ENCODE assay signal across 20 cellular contexts in the genomic region with DNA sequence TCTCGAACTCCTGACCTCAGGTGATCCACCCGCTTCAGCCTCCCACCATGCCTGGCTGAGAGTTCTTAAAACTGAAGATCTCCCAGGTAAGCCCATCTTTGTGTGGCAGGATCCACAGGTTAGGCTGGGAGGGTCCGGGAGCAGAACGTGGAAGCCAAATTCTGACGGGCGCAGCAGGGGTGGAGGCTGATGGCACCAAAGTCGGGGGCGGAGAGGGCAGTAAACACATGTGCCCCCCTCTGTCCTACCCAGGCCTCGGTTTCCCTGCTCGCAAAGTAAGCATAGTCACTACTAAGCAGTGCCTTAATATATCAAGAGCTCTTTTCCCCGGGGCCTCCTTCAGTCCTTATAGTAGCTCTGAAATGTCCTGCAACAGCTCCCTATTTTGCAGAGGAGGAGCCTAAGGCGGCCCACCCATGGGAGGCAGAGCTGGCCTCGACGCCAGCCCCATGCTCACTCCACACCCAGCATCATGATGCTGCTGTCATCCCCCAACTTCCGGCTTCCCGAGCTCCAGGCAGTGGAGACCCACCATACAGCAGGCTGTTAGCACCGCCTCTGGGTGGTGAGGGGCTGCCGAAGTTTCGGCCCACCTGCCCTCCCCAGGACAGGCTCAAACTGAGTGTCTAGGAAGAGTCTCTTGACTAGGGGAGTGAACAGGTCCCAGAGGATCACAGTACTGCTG.
DNase-seq lines count a peak whose midpoint lies in the region; ATAC-seq and TF ChIP-seq lines count a peak whose summit lies in the region.
"Had no signal": no experiment of that assay in that cellular context is flagged by ENCODE, and none has a peak within 500 bp of the region (broad histone marks: within the 10 kb centered on the region; RNA-seq: fewer than 3 reads in every experiment).

No MANE protein-coding gene starts in this region.

- no peaks in the 10 kb centered on the region for H3K27me3 ChIP-seq in BLaER1
- no peaks in the 10 kb centered on the region for H3K27me3 ChIP-seq in right cardiac atrium (ENCODE audit: control insufficient read depth, insufficient read depth)
- no peaks in the 10 kb centered on the region for H3K27me3 ChIP-seq in osteoblast (ENCODE audit: insufficient read depth, low read length)
- no peaks in the 10 kb centered on the region for H3K27me3 ChIP-seq in prostate gland (replicated peaks; ENCODE audit: insufficient read depth)
- H3K27me3 ChIP-seq: BE2C, body of pancreas had no signal

- H3K36me3 ChIP-seq in BLaER1: no peaks in the 10 kb centered on the region
- H3K36me3 ChIP-seq in osteoblast (ENCODE audit: insufficient read depth, low read length): no peaks in the 10 kb centered on the region
- no peaks in the 10 kb centered on the region for H3K36me3 ChIP-seq in prostate gland
- H3K36me3 ChIP-seq: BE2C had no signal

- TF ChIP-seq CTCF in RWPE1 (conservative IDR thresholded peaks at IDR 0.05; ENCODE audit: low read depth) (no peak), osteoblast (IDR thresholded peaks at IDR 0.05; ENCODE audit: extremely low read depth, low read depth, low read length) (no peak), prostate gland (IDR thresholded peaks at IDR 0.05) (no peak)

- intact Hi-C loops in right cardiac atrium (cut with DNase I) (no loop called here), prostate gland (cut with DNase I) (no loop called here)

- H3K9ac ChIP-seq in BLaER1: no peak overlapping the region

- peaks cover 25% of the 10 kb centered on the region for H3K4me1 ChIP-seq in BLaER1
- no peaks in the 10 kb centered on the region for H3K4me1 ChIP-seq in right cardiac atrium (ENCODE audit: control insufficient read depth, insufficient read depth, low read length)
- H3K4me1 ChIP-seq in osteoblast (ENCODE audit: insufficient read depth, low read length): no peaks in the 10 kb centered on the region
- no peaks in the 10 kb centered on the region for H3K4me1 ChIP-seq in prostate gland (replicated peaks)

- ATAC-seq in right cardiac atrium (peak; percentile 18 to 24), HG03571 (IDR thresholded peaks at IDR 0.05; ENCODE audit: unreplicated experiment) (no peak)
- ATAC-seq: body of pancreas had no signal

- no peak overlapping the region for H2AFZ ChIP-seq in osteoblast (ENCODE audit: low read length)
- H2AFZ ChIP-seq: PC-9 had no signal

- no peak for TF ChIP-seq POLR2A in prostate gland (IDR thresholded peaks at IDR 0.05)

- H3K9me3 ChIP-seq in BLaER1 (no peaks in the 10 kb centered on the region), right cardiac atrium (ENCODE audit: control insufficient read depth, low read length) (no peaks in the 10 kb centered on the region), osteoblast (ENCODE audit: low read depth, low read length) (no peaks in the 10 kb centered on the region), prostate gland (no peaks in the 10 kb centered on the region)
- H3K9me3 ChIP-seq: BE2C, body of pancreas had no signal

- no peaks in the 10 kb centered on the region for H3K79me2 ChIP-seq in osteoblast (ENCODE audit: insufficient read depth, low read length)

- H3K27ac ChIP-seq in BLaER1 (no peak overlapping the region), RWPE1 (peak overlapping the region; percentile 54), right cardiac atrium (ENCODE audit: low read length) (no peak overlapping the region), osteoblast (ENCODE audit: low read depth, low read length) (no peak overlapping the region), prostate gland (no peak overlapping the region)
- H3K27ac ChIP-seq: body of pancreas, HL-60, PC-9 had no signal

- H3K4me2 ChIP-seq in BLaER1 (0 out of 2 replicates have a peak overlapping the region, but pooled peaks have one; percentile 3), osteoblast (ENCODE audit: insufficient read depth, low read length) (no peak overlapping the region)
- H3K4me2 ChIP-seq: PC-9 had no signal

- WGBS in right cardiac atrium: 74% methylated on average over 19 of the region's 19 CpGs
- 78% methylated on average over 19 of the region's 19 CpGs for WGBS in prostate gland

- POLR2A ChIA-PET in RWPE1 (lab: Yijun Ruan, JAX; ENCODE audit: low non-redundant PET): no interaction called here

- no peak overlapping the region for H3K4me3 ChIP-seq in BLaER1
- no peak overlapping the region for H3K4me3 ChIP-seq in right cardiac atrium (ENCODE audit: low read length)
- no peak overlapping the region for H3K4me3 ChIP-seq in osteoblast (ENCODE audit: insufficient read depth, low read length)
- no peak overlapping the region for H3K4me3 ChIP-seq in prostate gland
- H3K4me3 ChIP-seq: body of pancreas, PC-9 had no signal

- DNase-seq in RWPE1 (ENCODE audit: low spot score) (no peak), right cardiac atrium (no peak), osteoblast (ENCODE audit: insufficient read length, low spot score, missing footprints) (peak; percentile 50), T-helper 1 cell (no peak), prostate gland (ENCODE audit: low spot score) (no peak)
- DNase-seq in stimulated activated naive CD4-positive, alpha-beta T cell (lab: John Stamatoyannopoulos, UW): no peak
- DNase-seq: activated CD4-positive, alpha-beta T cell treated with anti-CD3 and anti-CD28 coated beads, Interleukin-2, amount 50 U/mL, for 48 hours; activated CD4-positive, CD25-positive, alpha-beta regulatory T cell treated with anti-CD3 and anti-CD28 coated beads, Interleukin-2, amount 50 U/mL, for 72 hours; activated naive CD4-positive, alpha-beta T cell; body of pancreas; CD8-positive, alpha-beta memory T cell; KBM-7; NCI-H1105 treated with DMSO at 0.1 percent for 48 hours; NCI-H2029 treated with DMSO at 0.1 percent for 48 hours; PC-9; SHP77 had no signal

- CTCF ChIA-PET in RWPE1 (lab: Yijun Ruan, JAX): no interaction called here

- H4K20me1 ChIP-seq in BLaER1: no peaks in the 10 kb centered on the region; the same call in 1 of the 2 replicates
- H4K20me1 ChIP-seq in osteoblast (ENCODE audit: insufficient read depth, low read length): no peaks in the 10 kb centered on the region
